21 cellular contexts compared by ENCODE assay signal in genomic region chr1:211118407-211119102, GRCh38. TPM values are rescaled to one million over a fixed set of nuclear protein-coding genes. Genes with fewer than 3 reads are reported as not detected.
DNase-seq lines count a peak whose midpoint lies in the region; ATAC-seq, FAIRE-seq and TF ChIP-seq lines count a peak whose summit lies in the region.
"Had no signal": no experiment of that assay in that cellular context is flagged by ENCODE, and none has a peak within 500 bp of the region (broad histone marks: within the 10 kb centered on the region; RNA-seq: fewer than 3 reads in every experiment).

No MANE protein-coding gene starts in this region.

- no peaks in the 10 kb centered on the region for H3K36me3 ChIP-seq in astrocyte (ENCODE audit: insufficient read depth, low read length)
- H3K36me3 ChIP-seq: ascending aorta, neutrophil, upper lobe of right lung had no signal

- no peaks in the 10 kb centered on the region for H3K79me2 ChIP-seq in astrocyte (ENCODE audit: insufficient read depth, low read length)

- H3K27ac ChIP-seq in A549 (no peak overlapping the region), astrocyte (ENCODE audit: low read depth, low read length) (no peak overlapping the region)
- H3K27ac ChIP-seq: ascending aorta, coronary artery, neutrophil, upper lobe of right lung had no signal

- H3K4me3 Mint-ChIP-seq in astrocyte (ENCODE audit: unreplicated experiment) = no peak overlapping the region

- H2AFZ ChIP-seq in astrocyte (ENCODE audit: low read depth, low read length) = no peak overlapping the region

- ATAC-seq in A549 = peak in 1 of 2 experiments; percentile 55; a peak in 2 of 6 replicates
- no peak for ATAC-seq in GM18861 (IDR thresholded peaks at IDR 0.05; ENCODE audit: unreplicated experiment)
- no peak for ATAC-seq in stimulated activated naive CD8-positive, alpha-beta T cell treated with anti-CD3 and anti-CD28 coated beads, Interleukin-15, Interleukin-2, amounts not matched to agents 100 U/mL and 50 U/mL, for 24 hours
- no peak for ATAC-seq in HG02884 (IDR thresholded peaks at IDR 0.05; ENCODE audit: unreplicated experiment)
- ATAC-seq: left ventricle myocardium superior, right cardiac atrium, upper lobe of right lung had no signal

- H3K9me3 ChIP-seq in A549 (no peaks in the 10 kb centered on the region; the same call in 2 of the 3 replicates), astrocyte (ENCODE audit: insufficient read depth, low read depth, low read length) (no peaks in the 10 kb centered on the region)
- H3K9me3 ChIP-seq: ascending aorta, neutrophil, upper lobe of right lung had no signal

- H3K9me3 Mint-ChIP-seq in astrocyte (ENCODE audit: unreplicated experiment) = peaks cover 3% of the 10 kb centered on the region

- H3K4me1 ChIP-seq in A549 (peaks cover 20% of the 10 kb centered on the region), astrocyte (ENCODE audit: insufficient read depth, low read length) (no peaks in the 10 kb centered on the region)
- H3K4me1 ChIP-seq: ascending aorta, upper lobe of right lung had no signal

- no peak for TF ChIP-seq POLR2A in A549 (IDR thresholded peaks at IDR 0.05; ENCODE audit: low read length)

- TF ChIP-seq EP300 in A549 (IDR thresholded peaks at IDR 0.05) = no peak

- WGBS in A549 (ENCODE audit: missing lambda C conversion rate) = 75% methylated on average over 9 of the region's 9 CpGs

- H3K27me3 Mint-ChIP-seq in astrocyte (ENCODE audit: low read depth, unreplicated experiment) = no peaks in the 10 kb centered on the region

- no peak for FAIRE-seq in A549 (lab: Jason Lieb, UNC)
- no peak for FAIRE-seq in astrocyte (lab: Jason Lieb, UNC)
- FAIRE-seq: endothelial cell of umbilical vein had no signal

- H3K9ac ChIP-seq in astrocyte (ENCODE audit: low read length) = no peak overlapping the region

- no peak for TF ChIP-seq CTCF in A549 (IDR thresholded peaks at IDR 0.05)
- no peak for TF ChIP-seq CTCF in astrocyte (IDR thresholded peaks at IDR 0.05; ENCODE audit: insufficient read depth, low read depth, low read length)

- no peaks in the 10 kb centered on the region for H4K20me1 ChIP-seq in astrocyte (ENCODE audit: insufficient read depth, low read length)

- no peaks in the 10 kb centered on the region for H3K27me3 ChIP-seq in astrocyte (ENCODE audit: insufficient read depth, low read length)
- H3K27me3 ChIP-seq: ascending aorta, neutrophil had no signal

- H3K4me2 ChIP-seq in A549 (peak overlapping the region; percentile 45), astrocyte (ENCODE audit: low read length) (no peak overlapping the region)

- CTCF ChIA-PET in A549 (lab: Yijun Ruan, JAX) = no interaction called here

- H3K27ac Mint-ChIP-seq in astrocyte (ENCODE audit: unreplicated experiment) = no peak overlapping the region

- DNase-seq in A549 (ENCODE audit: low read depth in 1 of 2, low spot score in 1 of 2) = no peak
- peak; percentile 23 for DNase-seq in ELR (ENCODE audit: low read depth)
- DNase-seq in astrocyte (ENCODE audit: low read depth) = peak; percentile 58
- DNase-seq in iris pigment epithelial cell (ENCODE audit: low read depth) = peak; percentile 2
- no peak for DNase-seq in activated T-cell treated with anti-CD3 and anti-CD28 coated beads, Interleukin-2, amount 50 U/mL, for 1 hour
- DNase-seq in stimulated activated naive CD8-positive, alpha-beta T cell treated with anti-CD3 and anti-CD28 coated beads, Interleukin-15, Interleukin-2, amounts not matched to agents 100 U/mL and 50 U/mL, for 24 hours = no peak
- DNase-seq: activated naive CD4-positive, alpha-beta T cell treated with Interleukin-2 at 50 U/mL for 16 hours; activated T-cell treated with anti-CD3 and anti-CD28 coated beads for 4 hours; left ventricle myocardium superior; MM.1S; NCI-H2029; NCI-H510A; right cardiac atrium; stimulated activated naive CD4-positive, alpha-beta T cell treated with Interleukin-2 at 50 U/mL for 16 hours; upper lobe of right lung had no signal

- no peak overlapping the region for H3K4me3 ChIP-seq in A549
- no peak overlapping the region for H3K4me3 ChIP-seq in astrocyte (ENCODE audit: insufficient read depth, low read depth, low read length)
- H3K4me3 ChIP-seq: ascending aorta, coronary artery, upper lobe of right lung had no signal

- POLR2A ChIA-PET in A549 (lab: Yijun Ruan, JAX) = no interaction called here

- H3K4me1 Mint-ChIP-seq in astrocyte (ENCODE audit: low read depth, unreplicated experiment) = peaks cover 10% of the 10 kb centered on the region

- TF ChIP-seq RAD21 in A549 (conservative IDR thresholded peaks at IDR 0.05 in 1 of 2, IDR thresholded peaks at IDR 0.05 in 1 of 2) = no peak

- H3K36me3 Mint-ChIP-seq in astrocyte (ENCODE audit: low read depth, unreplicated experiment) = peaks cover 13% of the 10 kb centered on the region

TF ChIP-seq in A549, 52 proteins besides CTCF, POLR2A, EP300 and RAD21 (continues in another document):
- TF ChIP-seq HOXB5 (CRISPR knock-in tag; IDR thresholded peaks at IDR 0.05) (no peak), USF2 (IDR thresholded peaks at IDR 0.05) (no peak), JUN (IDR thresholded peaks at IDR 0.05) (no peak), GATA3 (IDR thresholded peaks at IDR 0.05; ENCODE audit: borderline replicate concordance) (no peak), ELK1 (IDR thresholded peaks at IDR 0.05; ENCODE audit: low read depth, low read length) (no peak), HES2 (IDR thresholded peaks at IDR 0.05) (no peak), SMC3 (IDR thresholded peaks at IDR 0.05) (no peak), BHLHE40 (IDR thresholded peaks at IDR 0.05; ENCODE audit: low read depth, low read length) (no peak), ZFP36 (IDR thresholded peaks at IDR 0.05; ENCODE audit: borderline replicate concordance, partially characterized antibody) (no peak), ZNF302 (CRISPR knock-in tag; IDR thresholded peaks at IDR 0.05) (no peak), REST (IDR thresholded peaks at IDR 0.05) (no peak), POLR2AphosphoS2 (conservative IDR thresholded peaks at IDR 0.05; ENCODE audit: low read length) (no peak)
- TF ChIP-seq, protein P1, sequence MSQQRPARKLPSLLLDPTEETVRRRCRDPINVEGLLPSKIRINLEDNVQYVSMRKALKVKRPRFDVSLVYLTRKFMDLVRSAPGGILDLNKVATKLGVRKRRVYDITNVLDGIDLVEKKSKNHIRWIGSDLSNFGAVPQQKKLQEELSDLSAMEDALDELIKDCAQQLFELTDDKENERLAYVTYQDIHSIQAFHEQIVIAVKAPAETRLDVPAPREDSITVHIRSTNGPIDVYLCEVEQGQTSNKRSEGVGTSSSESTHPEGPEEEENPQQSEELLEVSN (IDR thresholded peaks at IDR 0.05; ENCODE audit: borderline replicate concordance, low read depth) = no peak

RNA-seq across cellular contexts. Expression of gene KCNH1, which starts 15.4 kb away (rescaled TPM):
- polyA plus RNA-seq in A549 (2011; rRNA removed) = 7.9 and 8.4 TPM in 2 replicates
- 2.8 and 3.3 TPM in 2 replicates for polyA plus RNA-seq in A549 (2012; cell fraction: cytosol; rRNA removed)
- polyA plus RNA-seq in A549 (2012; cell fraction: nucleus; rRNA removed) = 3.9 and 6.5 TPM in 2 replicates
- 5.1 to 5.7 TPM (median 5.3 TPM) in 3 replicates for polyA plus RNA-seq in A549 (2017; fragmentation: RNase III; extraction: RNeasy Plus Mini Kit Qiagen cat#74134 plus additional on column Dnase treatment)
- polyA minus RNA-seq in A549 (2011; rRNA and poly(A)+ RNA removed) = 34.5 and 45.6 TPM in 2 replicates
- 15.5 and 18.7 TPM in 2 replicates for total RNA-seq in astrocyte
- total RNA-seq: ascending aorta, endothelial cell of umbilical vein, left ventricle myocardium superior, right cardiac atrium, upper lobe of right lung had no signal
- polyA plus RNA-seq: endothelial cell of umbilical vein had no signal

Comparison
In these comparisons a context has a peak if more than half of its experiments do, and no peak if none do; other contexts are left out.
1. DNase-seq: peak in ELR (single experiment), astrocyte (single experiment) and iris pigment epithelial cell (single experiment); none in A549 (0 of 2), activated T-cell treated with anti-CD3 and anti-CD28 coated beads, Interleukin-2, amount 50 U/mL, for 1 hour (single experiment) and stimulated activated naive CD8-positive, alpha-beta T cell treated with anti-CD3 and anti-CD28 coated beads, Interleukin-15, Interleukin-2, amounts not matched to agents 100 U/mL and 50 U/mL, for 24 hours (single experiment).